ENCODE assay signal across 9 cellular contexts in genomic region chr13:99230588-99230987, GRCh38. TPM values are rescaled to one million over a fixed set of nuclear protein-coding genes. Genes with fewer than 3 reads are reported as not detected.
DNase-seq lines count a peak whose midpoint lies in the region; ATAC-seq, FAIRE-seq and TF ChIP-seq lines count a peak whose summit lies in the region.
"Not testable (repeated sequence)": the region's sequence is repeated elsewhere in the genome, so short reads cannot be mapped to it uniquely, and the experiment has no call there.
"Had no signal": no experiment of that assay in that cellular context is flagged by ENCODE, and none has a peak within 500 bp of the region (broad histone marks: within the 10 kb centered on the region; RNA-seq: fewer than 3 reads in every experiment).

No MANE protein-coding gene starts in this region.

- 99% methylated on average over 12 of the region's 12 CpGs for WGBS in GM12878 (ENCODE audit: insufficient coverage, insufficient replicate concordance, low lambda C conversion rate, missing lambda C conversion rate)

- not testable (repeated sequence) for H3K27me3 Mint-ChIP-seq in CD14-positive monocyte (ENCODE audit: low read depth in 3 of 3); activated CD8-positive, alpha-beta T cell treated with anti-CD3 and anti-CD28 coated beads, Interleukin-2, amount 10 ng/mL, durations not matched to agents 7 days and 5 days (ENCODE audit: low read depth); natural killer cell treated with Interleukin-12 subunit alpha and Interleukin-12 subunit beta and Interleukin-15 and Interleukin-18, amount 100 ng/mL, for 72 hours

- peaks cover 66% of the 10 kb centered on the region for H3K4me1 Mint-ChIP-seq in CD14-positive monocyte
- H3K4me1 Mint-ChIP-seq in activated CD8-positive, alpha-beta T cell treated with anti-CD3 and anti-CD28 coated beads, Interleukin-2, amount 10 ng/mL, durations not matched to agents 7 days and 5 days (ENCODE audit: low read depth) = peaks cover 61% of the 10 kb centered on the region
- peaks cover 42 to 55% of the 10 kb centered on the region in 2 donors for H3K4me1 Mint-ChIP-seq in natural killer cell treated with Interleukin-12 subunit alpha and Interleukin-12 subunit beta and Interleukin-15 and Interleukin-18, amount 100 ng/mL, for 72 hours (ENCODE audit: low read depth in 2 of 2)

- peaks cover 84% of the 10 kb centered on the region for H3K79me2 ChIP-seq in OCI-LY7 (ENCODE audit: insufficient read depth, low read depth, low read length)
- H3K79me2 ChIP-seq in GM12878 (ENCODE audit: control insufficient read depth, insufficient read depth, low read length) = peaks cover 44% of the 10 kb centered on the region

- not testable (repeated sequence) for TF ChIP-seq RAD21 in GM12878 (IDR thresholded peaks at IDR 0.05; ENCODE audit: insufficient read depth, low read depth, low read length)

- H3K27ac ChIP-seq in HEK293 (ENCODE audit: extremely low read depth, low read depth, low read length); GM12878 (ENCODE audit: control insufficient read depth, insufficient read depth): not testable (repeated sequence)
- peak overlapping the region; percentile 97 for H3K27ac ChIP-seq in OCI-LY7 (ENCODE audit: low read depth, low read length, poor library complexity, severe bottlenecking)
- peak overlapping the region; percentile 70 for H3K27ac ChIP-seq in left ventricle myocardium inferior (replicated peaks)

- SMC1A ChIA-PET in GM12878 (lab: Charles Lee; ENCODE audit: uncharacterized antibody, unreplicated experiment) = interaction anchor here (0.6 to 6.5 kb wide), 11 partner anchors 8 to 206 kb away, joined by 3 to 69 read pairs (median 5); partner anchors contain the start of genes GPR18 and UBAC2

- peaks cover 17 to 20% of the 10 kb centered on the region in 2 donors for H3K36me3 Mint-ChIP-seq in CD14-positive monocyte
- H3K36me3 Mint-ChIP-seq in activated CD8-positive, alpha-beta T cell treated with anti-CD3 and anti-CD28 coated beads, Interleukin-2, amount 10 ng/mL, durations not matched to agents 7 days and 5 days (ENCODE audit: low read depth) = peaks cover 39% of the 10 kb centered on the region
- H3K36me3 Mint-ChIP-seq in natural killer cell treated with Interleukin-12 subunit alpha and Interleukin-12 subunit beta and Interleukin-15 and Interleukin-18, amount 100 ng/mL, for 72 hours = not testable (repeated sequence)

- not testable (repeated sequence) for H3K4me3 ChIP-seq in HEK293 (ENCODE audit: low read depth, low read length); GM12878; left ventricle myocardium inferior
- H3K4me3 ChIP-seq in OCI-LY7 (ENCODE audit: low read depth, low read length, poor library complexity, severe bottlenecking) = peak overlapping the region; percentile 47

- DNase-seq in CD14-positive monocyte (ENCODE audit: low spot score); OCI-LY7 (ENCODE audit: low spot score); activated CD8-positive, alpha-beta T cell treated with anti-CD3 and anti-CD28 coated beads, Interleukin-2, amount 10 ng/mL, durations not matched to agents 7 days and 5 days; GM12878 (ENCODE audit: low read depth, low spot score); left ventricle myocardium inferior; natural killer cell treated with Interleukin-12 subunit alpha and Interleukin-12 subunit beta and Interleukin-15 and Interleukin-18, amount 100 ng/mL, for 72 hours (ENCODE audit: low spot score); stimulated activated naive CD8-positive, alpha-beta T cell treated with anti-CD3 and anti-CD28 coated beads, Interleukin-15, Interleukin-2, amounts not matched to agents 100 U/mL and 50 U/mL, for 24 hours: not testable (repeated sequence)

- CTCF ChIA-PET in HEK293 (lab: Yijun Ruan, JAX) (interaction anchor here (1.3 kb wide), 1 partner anchor 54 kb away, joined by 4 read pairs; no protein-coding TSS in a partner anchor), OCI-LY7 (lab: Charles Lee; ENCODE audit: unreplicated experiment) (interaction anchor here (0.6 kb wide), 1 partner anchor 27 kb away, joined by 4 read pairs; no protein-coding TSS in a partner anchor), GM12878 (lab: Yijun Ruan, JAX) (interaction anchor here (0.8 to 4.4 kb wide), 9 partner anchors 13 to 206 kb away, joined by 3 to 22 read pairs (median 4); partner anchors contain the start of gene UBAC2)
- CTCF ChIA-PET in activated CD8-positive, alpha-beta T cell treated with anti-CD3 and anti-CD28 coated beads, Interleukin-2, amount 10 ng/mL, durations not matched to agents 7 days and 5 days (lab: Charles Lee) = interaction anchor here (0.7 to 2.0 kb wide), 9 partner anchors 12 to 55 kb away, joined by 3 to 9 read pairs (median 4); partner anchors contain the start of genes GPR18 and UBAC2

- H2AFZ ChIP-seq in OCI-LY7 (ENCODE audit: low read length); GM12878 (ENCODE audit: control insufficient read depth, low read depth, low read length): not testable (repeated sequence)

- H3K4me2 ChIP-seq in OCI-LY7 (ENCODE audit: low read length) = peak overlapping the region; percentile 70
- not testable (repeated sequence) for H3K4me2 ChIP-seq in GM12878 (ENCODE audit: control insufficient read depth, insufficient read depth)

- ATAC-seq in activated CD8-positive, alpha-beta T cell treated with anti-CD3 and anti-CD28 coated beads, Interleukin-2, amount 10 ng/mL, durations not matched to agents 7 days and 5 days; GM12878: not testable (repeated sequence)
- ATAC-seq in natural killer cell treated with Interleukin-12 subunit alpha and Interleukin-12 subunit beta and Interleukin-15 and Interleukin-18, amount 100 ng/mL, for 72 hours = peak in 1 of 2 donors; percentile 71
- peak; percentile 20 for ATAC-seq in stimulated activated naive CD8-positive, alpha-beta T cell treated with anti-CD3 and anti-CD28 coated beads, Interleukin-15, Interleukin-2, amounts not matched to agents 100 U/mL and 50 U/mL, for 24 hours

- not testable (repeated sequence) for H3K9me3 ChIP-seq in HEK293 (ENCODE audit: control insufficient read depth, insufficient read depth, low read depth, low read length); OCI-LY7 (ENCODE audit: low read length); GM12878 (replicated peaks; ENCODE audit: control insufficient read depth, insufficient read depth, low read length); left ventricle myocardium inferior (replicated peaks)

- POLR2A ChIA-PET in HEK293 (lab: Yijun Ruan, JAX) = not testable (repeated sequence)
- POLR2A ChIA-PET in OCI-LY7 (lab: Charles Lee) = interaction anchor here (0.7 to 4.5 kb wide), 3 partner anchors 26 to 287 kb away, joined by 5 to 51 read pairs (median 12); partner anchors contain the start of genes GPR18 and UBAC2
- POLR2A ChIA-PET in activated CD8-positive, alpha-beta T cell treated with anti-CD3 and anti-CD28 coated beads, Interleukin-2, amount 10 ng/mL, durations not matched to agents 7 days and 5 days (lab: Charles Lee) = interaction anchor here (0.8 to 6.3 kb wide), 3 partner anchors 11 to 30 kb away, joined by 3 to 31 read pairs (median 3); partner anchors contain the start of gene UBAC2
- POLR2A ChIA-PET in GM12878 (lab: Charles Lee) = interaction anchor here (0.6 to 1.7 kb wide), 3 partner anchors 16 to 29 kb away, joined by 4 to 6 read pairs (median 6); no protein-coding TSS in a partner anchor

- TF ChIP-seq EP300 in GM12878 (IDR thresholded peaks at IDR 0.05; ENCODE audit: borderline replicate concordance in 1 of 2, control insufficient read depth in 1 of 2, low read depth in 2 of 2, low read length in 2 of 2) = not testable (repeated sequence)

- H3K4me3 Mint-ChIP-seq in CD14-positive monocyte = peak overlapping the region in 1 of 2 donors; percentile 34
- H3K4me3 Mint-ChIP-seq in activated CD8-positive, alpha-beta T cell treated with anti-CD3 and anti-CD28 coated beads, Interleukin-2, amount 10 ng/mL, durations not matched to agents 7 days and 5 days = not testable (repeated sequence)
- peak overlapping the region; percentile 50 for H3K4me3 Mint-ChIP-seq in natural killer cell treated with Interleukin-12 subunit alpha and Interleukin-12 subunit beta and Interleukin-15 and Interleukin-18, amount 100 ng/mL, for 72 hours

- not testable (repeated sequence) for H3K9me2 ChIP-seq in OCI-LY7 (ENCODE audit: insufficient read depth, low read length)

- H3K9ac ChIP-seq in GM12878 (ENCODE audit: control insufficient read depth, insufficient read depth, low read length) = not testable (repeated sequence)

- not testable (repeated sequence) for H3K27me3 ChIP-seq in GM12878 (replicated peaks in 1 of 2; ENCODE audit: control insufficient read depth in 2 of 2, insufficient read depth in 2 of 2, low read length in 1 of 2); left ventricle myocardium inferior (ENCODE audit: low read depth)

- H3K4me1 ChIP-seq in HEK293 (ENCODE audit: control insufficient read depth, insufficient read depth, low read length) = not testable (repeated sequence)
- H3K4me1 ChIP-seq in OCI-LY7 (ENCODE audit: insufficient read depth, low read length, poor library complexity, severe bottlenecking) = peaks cover 84% of the 10 kb centered on the region
- peaks cover 44% of the 10 kb centered on the region for H3K4me1 ChIP-seq in GM12878 (ENCODE audit: control insufficient read depth, insufficient read depth, low read length)
- peaks cover 77% of the 10 kb centered on the region for H3K4me1 ChIP-seq in left ventricle myocardium inferior

- H3K9me3 Mint-ChIP-seq in CD14-positive monocyte; activated CD8-positive, alpha-beta T cell treated with anti-CD3 and anti-CD28 coated beads, Interleukin-2, amount 10 ng/mL, durations not matched to agents 7 days and 5 days (ENCODE audit: insufficient read depth); natural killer cell treated with Interleukin-12 subunit alpha and Interleukin-12 subunit beta and Interleukin-15 and Interleukin-18, amount 100 ng/mL, for 72 hours: not testable (repeated sequence)

- not testable (repeated sequence) for TF ChIP-seq CTCF in CD14-positive monocyte (IDR thresholded peaks at IDR 0.05); HEK293 (tag by site-specific recombination; IDR thresholded peaks at IDR 0.05); OCI-LY7 (conservative IDR thresholded peaks at IDR 0.05; ENCODE audit: low read length); GM12878 (IDR thresholded peaks at IDR 0.05 in 2 of 3, conservative IDR thresholded peaks at IDR 0.05 in 1 of 3; ENCODE audit: control insufficient read depth in 2 of 3, extremely low read depth in 1 of 3, insufficient read depth in 1 of 3, low read depth in 3 of 3, low read length in 3 of 3); left ventricle myocardium inferior (IDR thresholded peaks at IDR 0.05; ENCODE audit: borderline replicate concordance)

- FAIRE-seq in GM12878 (lab: Jason Lieb, UNC) = not testable (repeated sequence)

- not testable (repeated sequence) for H3K36me3 ChIP-seq in HEK293 (ENCODE audit: control insufficient read depth in 2 of 2, insufficient read depth in 1 of 2, low read length in 2 of 2); OCI-LY7 (ENCODE audit: insufficient read depth, low read length); GM12878 (ENCODE audit: control insufficient read depth in 2 of 2, insufficient read depth in 2 of 2, low read length in 1 of 2); left ventricle myocardium inferior

- in situ Hi-C loops in GM12878 (cut with MboI) = not testable (repeated sequence)

- intact Hi-C loops in CD14-positive monocyte (cut with micrococcal nuclease); OCI-LY7 (cut with micrococcal nuclease; ENCODE audit: unreplicated experiment); GM12878 (cut with micrococcal nuclease; ENCODE audit: unreplicated experiment); left ventricle myocardium inferior (cut with micrococcal nuclease): not testable (repeated sequence)

- not testable (repeated sequence) for BruUV-seq in OCI-LY7 (replicated peaks; lab: Mats Ljungman, UMichigan); GM12878 (replicated peaks; lab: Mats Ljungman, UMichigan)

- TF ChIP-seq POLR2A in GM12878 (IDR thresholded peaks at IDR 0.05; ENCODE audit: low read depth, low read length) = not testable (repeated sequence)

- H4K20me1 ChIP-seq in OCI-LY7 (ENCODE audit: insufficient read depth, low read length); GM12878 (ENCODE audit: control insufficient read depth, insufficient read depth): not testable (repeated sequence)

- RAD21 ChIA-PET in GM12878 (lab: Charles Lee; ENCODE audit: unreplicated experiment) = interaction anchor here (0.7 to 5.1 kb wide), 3 partner anchors 12 to 51 kb away, joined by 3 to 37 read pairs (median 5); partner anchors contain the start of gene GPR18

- H3K27ac Mint-ChIP-seq in CD14-positive monocyte = peak overlapping the region; percentile 87 to 98 (median 97)
- H3K27ac Mint-ChIP-seq in activated CD8-positive, alpha-beta T cell treated with anti-CD3 and anti-CD28 coated beads, Interleukin-2, amount 10 ng/mL, durations not matched to agents 7 days and 5 days = peak overlapping the region; percentile 23
- peak overlapping the region in 1 of 2 donors; percentile 83 for H3K27ac Mint-ChIP-seq in natural killer cell treated with Interleukin-12 subunit alpha and Interleukin-12 subunit beta and Interleukin-15 and Interleukin-18, amount 100 ng/mL, for 72 hours

RNA-seq across cellular contexts. Expression of gene GPR18, which starts 27.6 kb away (rescaled TPM):
- polyA plus RNA-seq in CD14-positive monocyte = 1 to 10 TPM; 1.7 to 2.2 TPM
- total RNA-seq in OCI-LY7 (2014; rRNA removed; shearing (Covaris generic)) = 6.6 and 13.7 TPM in 2 replicates
- total RNA-seq in OCI-LY7 (2022) = 10.9 and 15.1 TPM in 2 replicates
- 10 to 100 TPM; 16.2 to 16.6 TPM for total RNA-seq in activated CD8-positive, alpha-beta T cell treated with anti-CD3 and anti-CD28 coated beads, Interleukin-2, amount 10 ng/mL, durations not matched to agents 7 days and 5 days
- 1.7 and 2.5 TPM in 2 replicates for total RNA-seq in GM12878 (2013; cell fraction: nucleolus; rRNA removed)
- total RNA-seq in GM12878 (2014; rRNA removed) = 4.9 and 5.1 TPM in 2 replicates
- 5.3 and 6.2 TPM in 2 replicates for total RNA-seq in GM12878 (2014; rRNA removed; fragmentation: Illumina TruSeq; extraction: Trizol)
- 3.9 and 4.8 TPM in 2 replicates for total RNA-seq in GM12878 (2021)
- 2.3 TPM for polyA plus RNA-seq in GM12878 (2011; ENCODE audit: low read depth)
- 12.9 and 20.6 TPM in 2 replicates for polyA plus RNA-seq in GM12878 (2011; rRNA removed)
- polyA plus RNA-seq in GM12878 (2011; cell fraction: cytosol; rRNA removed) = 8.3 and 9.1 TPM in 2 replicates
- polyA plus RNA-seq in GM12878 (2011; cell fraction: nucleus; rRNA removed) = 8.1 and 9.8 TPM in 2 replicates
- polyA plus RNA-seq in GM12878 (2012) = 1.4 and 2.2 TPM in 2 replicates
- polyA plus RNA-seq in GM12878 (2014; fragmentation: Illumina TruSeq; extraction: Trizol) = 8.4 and 12.7 TPM in 2 replicates
- 1 to 10 TPM; 3.9 to 8.4 TPM for polyA plus RNA-seq in GM12878 (2014; fragmentation: Nextera tagmentation; extraction: Ambion mirVana)
- 3.3 and 4.4 TPM in 2 replicates for polyA plus RNA-seq in GM12878 (2014; rRNA removed)
- 1 to 10 TPM; 4.3 to 5.5 TPM for polyA plus RNA-seq in GM12878 (2016; fragmentation: Nextera tagmentation; extraction: Ambion mirVana)
- polyA minus RNA-seq in GM12878 (2011; rRNA and poly(A)+ RNA removed) = 18.5 and 26.6 TPM in 2 replicates
- polyA minus RNA-seq in GM12878 (2011; cell fraction: cytosol; rRNA and poly(A)+ RNA removed) = 5.2 and 5.4 TPM in 2 replicates
- 7.4 and 9.3 TPM in 2 replicates for polyA minus RNA-seq in GM12878 (2011; cell fraction: nucleus; rRNA and poly(A)+ RNA removed)
- total RNA-seq in left ventricle myocardium inferior = not detected
- 10 to 100 TPM; 13.0 to 20.6 TPM for total RNA-seq in natural killer cell treated with Interleukin-12 subunit alpha and Interleukin-12 subunit beta and Interleukin-15 and Interleukin-18, amount 100 ng/mL, for 72 hours
- polyA plus RNA-seq: BJ had no signal

RNA-seq across cellular contexts. Expression of gene UBAC2, which starts 29.9 kb away (rescaled TPM):
- polyA plus RNA-seq in CD14-positive monocyte = 100 to 1,000 TPM in 1 of 2 donors, 10 to 100 TPM in 1; 96.7 to 113 TPM
- total RNA-seq in OCI-LY7 (2014; rRNA removed; shearing (Covaris generic)) = 26.8 and 33.4 TPM in 2 replicates
- 25.6 and 28.5 TPM in 2 replicates for total RNA-seq in OCI-LY7 (2022)
- 10 to 100 TPM; 67.4 to 71.2 TPM for total RNA-seq in activated CD8-positive, alpha-beta T cell treated with anti-CD3 and anti-CD28 coated beads, Interleukin-2, amount 10 ng/mL, durations not matched to agents 7 days and 5 days
- total RNA-seq in GM12878 (2013; cell fraction: nucleolus; rRNA removed) = 31.8 and 34.8 TPM in 2 replicates
- total RNA-seq in GM12878 (2014; rRNA removed) = 15.2 and 16.9 TPM in 2 replicates
- total RNA-seq in GM12878 (2014; rRNA removed; fragmentation: Illumina TruSeq; extraction: Trizol) = 12.1 and 13.4 TPM in 2 replicates
- 18.7 and 20.0 TPM in 2 replicates for total RNA-seq in GM12878 (2021)
- polyA plus RNA-seq in GM12878 (2011; ENCODE audit: low read depth) = 11.5 TPM
- 54.6 and 60.2 TPM in 2 replicates for polyA plus RNA-seq in GM12878 (2011; rRNA removed)
- 37.5 and 44.5 TPM in 2 replicates for polyA plus RNA-seq in GM12878 (2011; cell fraction: cytosol; rRNA removed)
- 25.7 and 30.0 TPM in 2 replicates for polyA plus RNA-seq in GM12878 (2011; cell fraction: nucleus; rRNA removed)
- polyA plus RNA-seq in GM12878 (2012) = 15.2 and 21.6 TPM in 2 replicates
- 18.0 and 22.3 TPM in 2 replicates for polyA plus RNA-seq in GM12878 (2014; fragmentation: Illumina TruSeq; extraction: Trizol)
- polyA plus RNA-seq in GM12878 (2014; fragmentation: Nextera tagmentation; extraction: Ambion mirVana) = 1 to 10 TPM; 3.0 to 4.1 TPM
- 14.5 and 17.0 TPM in 2 replicates for polyA plus RNA-seq in GM12878 (2014; rRNA removed)
- polyA plus RNA-seq in GM12878 (2016; fragmentation: Nextera tagmentation; extraction: Ambion mirVana) = 10 to 100 TPM; 32.5 to 35.1 TPM
- 31.2 and 33.4 TPM in 2 replicates for polyA minus RNA-seq in GM12878 (2011; rRNA and poly(A)+ RNA removed)
- 10.8 and 11.0 TPM in 2 replicates for polyA minus RNA-seq in GM12878 (2011; cell fraction: cytosol; rRNA and poly(A)+ RNA removed)
- 17.5 and 28.3 TPM in 2 replicates for polyA minus RNA-seq in GM12878 (2011; cell fraction: nucleus; rRNA and poly(A)+ RNA removed)
- total RNA-seq in left ventricle myocardium inferior = 44.3 TPM
- 10 to 100 TPM; 55.9 to 58.0 TPM for total RNA-seq in natural killer cell treated with Interleukin-12 subunit alpha and Interleukin-12 subunit beta and Interleukin-15 and Interleukin-18, amount 100 ng/mL, for 72 hours
